ENCODE assay signal across 18 cellular contexts in genomic region chr4:45477311-45477733, GRCh38.
DNase-seq lines count a peak whose midpoint lies in the region; ATAC-seq and TF ChIP-seq lines count a peak whose summit lies in the region.
"Had no signal": no experiment of that assay in that cellular context is flagged by ENCODE, and none has a peak within 500 bp of the region (broad histone marks: within the 10 kb centered on the region; RNA-seq: fewer than 3 reads in every experiment).

No MANE protein-coding gene starts in this region.

- H3K4me1 Mint-ChIP-seq in central memory CD8-positive, alpha-beta T cell = no peaks in the 10 kb centered on the region
- no peaks in the 10 kb centered on the region for H3K4me1 Mint-ChIP-seq in chondrocyte (ENCODE audit: low read depth)
- no peaks in the 10 kb centered on the region for H3K4me1 Mint-ChIP-seq in stimulated activated memory B cell treated with anti-CD40 and anti-IgM and Interleukin-4, amounts not matched to agents 10 μg/mL and 1 μg/mL and 100 μg/mL, for 72 hours

- H3K27me3 Mint-ChIP-seq in central memory CD8-positive, alpha-beta T cell = no peaks in the 10 kb centered on the region
- H3K27me3 Mint-ChIP-seq in chondrocyte (ENCODE audit: low read depth) = no peaks in the 10 kb centered on the region
- H3K27me3 Mint-ChIP-seq in stimulated activated memory B cell treated with anti-CD40 and anti-IgM and Interleukin-4, amounts not matched to agents 10 μg/mL and 1 μg/mL and 100 μg/mL, for 72 hours = no peaks in the 10 kb centered on the region
- H3K27me3 Mint-ChIP-seq: CD4-positive, alpha-beta T cell had no signal

- H3K9me3 Mint-ChIP-seq in central memory CD8-positive, alpha-beta T cell = peaks cover 7% of the 10 kb centered on the region
- peaks cover 11% of the 10 kb centered on the region for H3K9me3 Mint-ChIP-seq in chondrocyte (ENCODE audit: low read depth)
- H3K9me3 Mint-ChIP-seq in stimulated activated memory B cell treated with anti-CD40 and anti-IgM and Interleukin-4, amounts not matched to agents 10 μg/mL and 1 μg/mL and 100 μg/mL, for 72 hours = no peaks in the 10 kb centered on the region

- no peak for TF ChIP-seq CTCF in chondrocyte (IDR thresholded peaks at IDR 0.05)
- TF ChIP-seq CTCF in lower lobe of right lung (IDR thresholded peaks at IDR 0.05) = no peak
- no peak for TF ChIP-seq CTCF in GM13976 (IDR thresholded peaks at IDR 0.05; ENCODE audit: borderline replicate concordance, control extremely low read depth, extremely low read depth, insufficient read depth, missing control alignments)

- peak; percentile 19 for ATAC-seq in central memory CD8-positive, alpha-beta T cell (replicated peaks; ENCODE audit: extremely low read depth, poor library complexity, severe bottlenecking)
- ATAC-seq in lower lobe of right lung = peak; percentile 32 to 36
- ATAC-seq in stimulated activated memory B cell treated with anti-CD40 and anti-IgM and Interleukin-4, amounts not matched to agents 10 μg/mL and 1 μg/mL and 100 μg/mL, for 72 hours = peak; percentile 8
- ATAC-seq in activated CD4-positive, CD25-positive, alpha-beta regulatory T cell treated with anti-CD3 and anti-CD28 coated beads, Interleukin-2, amount 50 U/mL, for 24 hours = no peak
- ATAC-seq: HCT116 had no signal

- H3K27ac ChIP-seq in lower lobe of right lung = no peak overlapping the region
- H3K27ac ChIP-seq: C4-2B, HL-60 had no signal

- H3K4me3 ChIP-seq in lower lobe of right lung = no peak overlapping the region

- H3K9me3 ChIP-seq in lower lobe of right lung = no peaks in the 10 kb centered on the region

- no peaks in the 10 kb centered on the region for H3K27me3 ChIP-seq in lower lobe of right lung (ENCODE audit: low read depth)

- no peak overlapping the region for H3K27ac Mint-ChIP-seq in central memory CD8-positive, alpha-beta T cell (ENCODE audit: low read depth)
- H3K27ac Mint-ChIP-seq in chondrocyte (ENCODE audit: unreplicated experiment) = no peak overlapping the region
- H3K27ac Mint-ChIP-seq in stimulated activated memory B cell treated with anti-CD40 and anti-IgM and Interleukin-4, amounts not matched to agents 10 μg/mL and 1 μg/mL and 100 μg/mL, for 72 hours = no peak overlapping the region
- H3K27ac Mint-ChIP-seq: CD4-positive, alpha-beta T cell; HFFc6 had no signal

- no peaks in the 10 kb centered on the region for H3K36me3 Mint-ChIP-seq in central memory CD8-positive, alpha-beta T cell (ENCODE audit: insufficient read depth)
- no peaks in the 10 kb centered on the region for H3K36me3 Mint-ChIP-seq in chondrocyte (ENCODE audit: low read depth)
- H3K36me3 Mint-ChIP-seq in stimulated activated memory B cell treated with anti-CD40 and anti-IgM and Interleukin-4, amounts not matched to agents 10 μg/mL and 1 μg/mL and 100 μg/mL, for 72 hours = no peaks in the 10 kb centered on the region

- H3K36me3 ChIP-seq in lower lobe of right lung = no peaks in the 10 kb centered on the region

- H3K4me3 Mint-ChIP-seq in central memory CD8-positive, alpha-beta T cell = no peak overlapping the region
- H3K4me3 Mint-ChIP-seq in chondrocyte (ENCODE audit: unreplicated experiment) = no peak overlapping the region
- H3K4me3 Mint-ChIP-seq in stimulated activated memory B cell treated with anti-CD40 and anti-IgM and Interleukin-4, amounts not matched to agents 10 μg/mL and 1 μg/mL and 100 μg/mL, for 72 hours = no peak overlapping the region
- H3K4me3 Mint-ChIP-seq: CD4-positive, alpha-beta T cell; HFFc6 had no signal

- intact Hi-C loops in lower lobe of right lung (cut with DNase I) = no loop called here

- DNase-seq in central memory CD8-positive, alpha-beta T cell (ENCODE audit: low spot score in 2 of 2) = no peak
- DNase-seq in chondrocyte (ENCODE audit: low spot score) = peak; percentile 88
- DNase-seq in lower lobe of right lung = peak; percentile 38
- no peak for DNase-seq in GM13976 (ENCODE audit: low spot score)
- DNase-seq: ACHN; AML-193; CD4-positive, alpha-beta T cell; DMS153; DMS79 treated with DMSO at 0.1 percent for 48 hours; GF-D8; GOT3; H7; HFFc6 had no signal

- no peaks in the 10 kb centered on the region for H3K4me1 ChIP-seq in lower lobe of right lung

- in situ Hi-C loops in GM13976 (cut with MboI; ENCODE audit: low sequenced_read_pairs, unreplicated experiment) = no loop called here

Comparison
In these comparisons a context has a peak if more than half of its experiments do, and no peak if none do; other contexts are left out.
1. ATAC-seq: peak in central memory CD8-positive, alpha-beta T cell (single experiment), lower lobe of right lung (2 of 2) and stimulated activated memory B cell treated with anti-CD40 and anti-IgM and Interleukin-4, amounts not matched to agents 10 μg/mL and 1 μg/mL and 100 μg/mL, for 72 hours (single experiment); none in activated CD4-positive, CD25-positive, alpha-beta regulatory T cell treated with anti-CD3 and anti-CD28 coated beads, Interleukin-2, amount 50 U/mL, for 24 hours (0 of 2).
2. DNase-seq: peak in chondrocyte (single experiment) and lower lobe of right lung (single experiment); none in central memory CD8-positive, alpha-beta T cell (0 of 2) and GM13976 (single experiment).